31 cellular contexts compared by ENCODE assay signal in the genomic region with DNA sequence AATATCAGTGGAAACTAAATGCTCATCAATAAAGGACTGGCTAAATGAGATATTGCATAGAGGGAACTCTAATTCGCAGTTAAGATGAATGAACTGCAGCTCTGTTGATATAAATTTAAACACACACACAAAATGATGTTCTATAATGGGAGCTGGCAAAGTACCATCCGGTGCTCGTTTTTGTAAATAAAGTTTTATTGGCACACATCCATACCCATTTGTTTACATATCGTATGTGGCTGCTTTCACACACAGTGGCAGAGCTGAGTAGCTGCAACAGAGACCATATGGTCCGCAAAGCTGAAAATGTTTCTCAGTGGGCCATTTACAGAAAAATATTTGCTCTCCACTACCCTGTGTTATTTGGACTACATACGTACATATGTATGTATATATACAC.
"Had no signal": no experiment of that assay in that cellular context is flagged by ENCODE, and none has a peak within 500 bp of the region (broad histone marks: within the 10 kb centered on the region; RNA-seq: fewer than 3 reads in every experiment).

No MANE protein-coding gene starts in this region.

- H3K27me3 Mint-ChIP-seq: activated CD4-positive, alpha-beta T cell treated with anti-CD3 and anti-CD28 coated beads for 36 hours; activated naive CD8-positive, alpha-beta T cell treated with anti-CD3 and anti-CD28 coated beads for 36 hours had no signal

- H3K36me3 Mint-ChIP-seq: activated CD4-positive, alpha-beta memory T cell treated with anti-CD3 and anti-CD28 coated beads for 36 hours; activated CD8-positive, alpha-beta memory T cell treated with anti-CD3 and anti-CD28 coated beads, Interleukin-2, amount 10 ng/mL, durations not matched to agents 7 days and 5 days; activated naive CD4-positive, alpha-beta T cell treated with anti-CD3 and anti-CD28 coated beads, Interleukin-2, amount 50 U/mL, for 24 hours; activated naive CD8-positive, alpha-beta T cell treated with anti-CD3 and anti-CD28 coated beads for 36 hours had no signal

- H3K9me3 Mint-ChIP-seq: activated CD4-positive, alpha-beta memory T cell treated with anti-CD3 and anti-CD28 coated beads for 36 hours; activated CD4-positive, alpha-beta T cell treated with anti-CD3 and anti-CD28 coated beads, Interleukin-2, amount 10 ng/mL, durations not matched to agents 24 days and 14 days; activated naive CD4-positive, alpha-beta T cell treated with anti-CD3 and anti-CD28 coated beads for 36 hours; activated naive CD4-positive, alpha-beta T cell treated with anti-CD3 and anti-CD28 coated beads, Interleukin-2, amount 50 U/mL, for 24 hours; activated naive CD8-positive, alpha-beta T cell treated with anti-CD3 and anti-CD28 coated beads for 36 hours; activated naive CD8-positive, alpha-beta T cell treated with anti-CD3 and anti-CD28 coated beads, Interleukin-2, amount 50 U/mL, for 24 hours; activated T-helper 1 cell treated with anti-CD3 and anti-CD28 coated beads, Interleukin-12 subunit alpha, Interleukin-12 subunit beta, Interleukin-2, Interleukin-4 antibody, amounts not matched to agents 30 ng/mL and 10 ng/mL and 1 ng/mL, durations not matched to agents 14 hours and 24 hours and 36 hours; activated T-helper 2 cell treated with anti-CD3 and anti-CD28 coated beads, Interferon-gamma antibody, Interleukin-2, Interleukin-4, amounts not matched to agents 10 μg/mL and 5 μg/mL and 100 μg/mL, durations not matched to agents 14 hours and 24 hours and 36 hours; effector memory CD8-positive, alpha-beta T cell had no signal

- FAIRE-seq: colon, endothelial cell of umbilical vein had no signal

- H3K4me1 Mint-ChIP-seq: activated CD4-positive, alpha-beta T cell treated with anti-CD3 and anti-CD28 coated beads for 36 hours; activated CD4-positive, alpha-beta T cell treated with anti-CD3 and anti-CD28 coated beads, Interleukin-2, amount 10 ng/mL, durations not matched to agents 24 days and 14 days; activated CD8-positive, alpha-beta memory T cell treated with anti-CD3 and anti-CD28 coated beads, Interleukin-2, amount 10 ng/mL, durations not matched to agents 7 days and 5 days; activated naive CD4-positive, alpha-beta T cell treated with anti-CD3 and anti-CD28 coated beads, Interleukin-2, amount 50 U/mL, for 24 hours; activated naive CD8-positive, alpha-beta T cell treated with anti-CD3 and anti-CD28 coated beads for 36 hours; activated naive CD8-positive, alpha-beta T cell treated with anti-CD3 and anti-CD28 coated beads, Interleukin-2, amount 50 U/mL, for 24 hours had no signal

- DNase-seq: activated CD4-positive, alpha-beta memory T cell treated with anti-CD3 and anti-CD28 coated beads for 36 hours; activated CD4-positive, alpha-beta T cell treated with anti-CD3 and anti-CD28 coated beads for 36 hours; activated CD4-positive, alpha-beta T cell treated with anti-CD3 and anti-CD28 coated beads, Interleukin-2, amount 10 ng/mL, durations not matched to agents 24 days and 14 days; activated CD4-positive, CD25-positive, alpha-beta regulatory T cell; activated CD4-positive, CD25-positive, alpha-beta regulatory T cell treated with anti-CD3 and anti-CD28 coated beads, Interleukin-2, amount 50 U/mL, for 72 hours; activated CD8-positive, alpha-beta memory T cell treated with anti-CD3 and anti-CD28 coated beads, Interleukin-2, amount 10 ng/mL, durations not matched to agents 7 days and 5 days; activated CD8-positive, alpha-beta memory T cell treated with anti-CD3 and anti-CD28 coated beads, Interleukin-2, amount 50 U/mL, for 4 hours; activated CD8-positive, alpha-beta T cell treated with anti-CD3 and anti-CD28 coated beads, Interleukin-2, amount 10 ng/mL, durations not matched to agents 7 days and 5 days; activated effector memory CD4-positive, alpha-beta T cell treated with anti-CD3 and anti-CD28 coated beads, Interleukin-2, amount 50 U/mL, for 16 hours; activated naive CD4-positive, alpha-beta T cell treated with anti-CD3 and anti-CD28 coated beads for 36 hours; activated naive CD8-positive, alpha-beta T cell treated with anti-CD3 and anti-CD28 coated beads for 36 hours; activated naive CD8-positive, alpha-beta T cell treated with anti-CD3 and anti-CD28 coated beads, Interleukin-2, amount 50 U/mL, for 24 hours; activated T-cell treated with anti-CD3 and anti-CD28 coated beads, Interleukin-2, amount 50 U/mL, for 1 hour; activated T-cell treated with anti-CD3 and anti-CD28 coated beads, Interleukin-2, amount 50 U/mL, for 48 hours; adrenal gland; amygdala; aorta; body of pancreas; caudate nucleus; cortex of kidney; dermis blood vessel endothelial cell; effector CD4-positive, alpha-beta T cell; effector memory CD8-positive, alpha-beta T cell; esophagus squamous epithelium; foreskin melanocyte; heart right ventricle had no signal

- H3K4me3 Mint-ChIP-seq: activated CD4-positive, alpha-beta memory T cell treated with anti-CD3 and anti-CD28 coated beads for 36 hours; activated CD4-positive, alpha-beta T cell treated with anti-CD3 and anti-CD28 coated beads for 36 hours; activated CD4-positive, alpha-beta T cell treated with anti-CD3 and anti-CD28 coated beads, Interleukin-2, amount 10 ng/mL, durations not matched to agents 24 days and 14 days; activated CD8-positive, alpha-beta memory T cell treated with anti-CD3 and anti-CD28 coated beads, Interleukin-2, amount 10 ng/mL, durations not matched to agents 7 days and 5 days; activated CD8-positive, alpha-beta T cell treated with anti-CD3 and anti-CD28 coated beads, Interleukin-2, amount 10 ng/mL, durations not matched to agents 7 days and 5 days; activated naive CD4-positive, alpha-beta T cell treated with anti-CD3 and anti-CD28 coated beads for 36 hours; activated naive CD4-positive, alpha-beta T cell treated with anti-CD3 and anti-CD28 coated beads, Interleukin-2, amount 50 U/mL, for 24 hours; activated naive CD8-positive, alpha-beta T cell treated with anti-CD3 and anti-CD28 coated beads for 36 hours; activated naive CD8-positive, alpha-beta T cell treated with anti-CD3 and anti-CD28 coated beads, Interleukin-2, amount 50 U/mL, for 24 hours; activated T-helper 1 cell treated with anti-CD3 and anti-CD28 coated beads, Interleukin-12 subunit alpha, Interleukin-12 subunit beta, Interleukin-2, Interleukin-4 antibody, amounts not matched to agents 30 ng/mL and 10 ng/mL and 1 ng/mL, durations not matched to agents 14 hours and 24 hours and 36 hours; effector memory CD8-positive, alpha-beta T cell had no signal

- H3K27ac Mint-ChIP-seq: activated CD4-positive, alpha-beta memory T cell treated with anti-CD3 and anti-CD28 coated beads for 36 hours; activated CD4-positive, alpha-beta T cell treated with anti-CD3 and anti-CD28 coated beads for 36 hours; activated CD4-positive, alpha-beta T cell treated with anti-CD3 and anti-CD28 coated beads, Interleukin-2, amount 10 ng/mL, durations not matched to agents 24 days and 14 days; activated CD8-positive, alpha-beta memory T cell treated with anti-CD3 and anti-CD28 coated beads, Interleukin-2, amount 10 ng/mL, durations not matched to agents 7 days and 5 days; activated CD8-positive, alpha-beta T cell treated with anti-CD3 and anti-CD28 coated beads, Interleukin-2, amount 10 ng/mL, durations not matched to agents 7 days and 5 days; activated naive CD4-positive, alpha-beta T cell treated with anti-CD3 and anti-CD28 coated beads for 36 hours; activated naive CD4-positive, alpha-beta T cell treated with anti-CD3 and anti-CD28 coated beads, Interleukin-2, amount 50 U/mL, for 24 hours; activated naive CD8-positive, alpha-beta T cell treated with anti-CD3 and anti-CD28 coated beads for 36 hours; activated naive CD8-positive, alpha-beta T cell treated with anti-CD3 and anti-CD28 coated beads, Interleukin-2, amount 50 U/mL, for 24 hours; activated T-helper 1 cell treated with anti-CD3 and anti-CD28 coated beads, Interleukin-12 subunit alpha, Interleukin-12 subunit beta, Interleukin-2, Interleukin-4 antibody, amounts not matched to agents 30 ng/mL and 10 ng/mL and 1 ng/mL, durations not matched to agents 14 hours and 24 hours and 36 hours; activated T-helper 2 cell treated with anti-CD3 and anti-CD28 coated beads, Interferon-gamma antibody, Interleukin-2, Interleukin-4, amounts not matched to agents 10 μg/mL and 5 μg/mL and 100 μg/mL, durations not matched to agents 14 hours and 24 hours and 36 hours; effector memory CD8-positive, alpha-beta T cell had no signal
